In genomic region chr9:23747088-23747748, GRCh38 we compare ENCODE assay signal across 18 cellular contexts.
"Had no signal": no experiment of that assay in that cellular context is flagged by ENCODE, and none has a peak within 500 bp of the region (broad histone marks: within the 10 kb centered on the region; RNA-seq: fewer than 3 reads in every experiment).

No MANE protein-coding gene starts in this region.

- H3K9me3 ChIP-seq: esophagus muscularis mucosa, tibial artery had no signal

- H3K4me1 ChIP-seq: tibial artery had no signal

- DNase-seq: activated CD4-positive, alpha-beta T cell treated with anti-CD3 and anti-CD28 coated beads, Interleukin-2, amount 10 ng/mL, durations not matched to agents 7 days and 5 days; activated CD4-positive, CD25-positive, alpha-beta regulatory T cell; activated CD8-positive, alpha-beta memory T cell treated with anti-CD3 and anti-CD28 coated beads for 24 hours; activated CD8-positive, alpha-beta memory T cell treated with anti-CD3 and anti-CD28 coated beads, Interleukin-2, amount 50 U/mL, for 48 hours; activated effector memory CD4-positive, alpha-beta T cell treated with Interleukin-2 at 50 U/mL for 16 hours; activated naive CD4-positive, alpha-beta T cell treated with anti-CD3 and anti-CD28 coated beads, Interleukin-2, amount 50 U/mL, for 16 hours; activated T-cell treated with anti-CD3 and anti-CD28 coated beads, Interleukin-2, amount 50 U/mL, for 48 hours; aorta; brain microvascular endothelial cell; cortex of kidney; immature natural killer cell; nephron progenitor cell; nucleus accumbens; posterior cingulate gyrus; stimulated activated CD8-positive, alpha-beta memory T cell treated with anti-CD3 and anti-CD28 coated beads, Interleukin-4, amount 100 ng/mL, for 48 hours; stimulated activated naive CD4-positive, alpha-beta T cell treated with Interleukin-2 at 50 U/mL for 16 hours; tibial artery had no signal

- H3K4me3 ChIP-seq: esophagus muscularis mucosa, tibial artery had no signal

- H3K27ac ChIP-seq: brain microvascular endothelial cell, esophagus muscularis mucosa, tibial artery had no signal

- H3K27me3 ChIP-seq: brain microvascular endothelial cell, esophagus muscularis mucosa, tibial artery had no signal

- H3K36me3 ChIP-seq: brain microvascular endothelial cell, esophagus muscularis mucosa, tibial artery had no signal
